Comparison of ENCODE assay signal across 19 cellular contexts in the genomic region with DNA sequence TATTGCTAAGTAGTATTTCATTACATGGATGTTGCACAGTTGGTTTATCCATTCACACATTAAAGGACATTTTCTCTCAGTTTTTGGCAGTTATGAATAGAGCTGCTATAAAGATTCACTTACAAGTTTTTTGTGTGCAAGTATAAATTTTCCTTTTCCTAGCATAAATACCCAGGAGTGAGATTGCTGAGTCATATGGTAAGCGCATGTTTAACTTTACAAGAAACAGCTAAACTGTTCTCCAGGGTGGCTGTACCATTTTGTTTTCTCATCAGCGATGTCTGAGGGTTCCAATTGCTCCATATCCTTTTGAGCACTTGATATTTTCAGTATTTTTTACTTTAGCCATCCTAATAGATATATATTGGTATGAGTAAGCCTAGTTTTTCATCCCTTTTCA. TPM values are rescaled to one million over a fixed set of nuclear protein-coding genes. Genes with fewer than 3 reads are reported as not detected.
DNase-seq lines count a peak whose midpoint lies in the region; ATAC-seq and TF ChIP-seq lines count a peak whose summit lies in the region.
"Had no signal": no experiment of that assay in that cellular context is flagged by ENCODE, and none has a peak within 500 bp of the region (broad histone marks: within the 10 kb centered on the region; RNA-seq: fewer than 3 reads in every experiment).

No MANE protein-coding gene starts in this region.

- no peak overlapping the region for H4K91ac ChIP-seq in mesenchymal stem cell (ENCODE audit: low read length)

- no peak overlapping the region for H2AFZ ChIP-seq in mesenchymal stem cell (ENCODE audit: low read depth, low read length)

- 75% methylated on average over 1 of the region's 2 CpGs for WGBS in mesenchymal stem cell
- WGBS in body of pancreas, 2 donors: 86 to 98% methylated on average over 2 of the region's 2 CpGs

- H2BK120ac ChIP-seq in mesenchymal stem cell (ENCODE audit: low read depth, low read length): no peak overlapping the region

- TF ChIP-seq POLR2A in body of pancreas (IDR thresholded peaks at IDR 0.05): no peak

- H3K4me2 ChIP-seq in mesenchymal stem cell (ENCODE audit: low read length, poor library complexity, severe bottlenecking): no peak overlapping the region
- H3K4me2 ChIP-seq: GM23338 had no signal

- no peak overlapping the region for H3K18ac ChIP-seq in mesenchymal stem cell (ENCODE audit: low read depth in 1 of 2, low read length in 2 of 2)

- H3K14ac ChIP-seq in mesenchymal stem cell (ENCODE audit: low read length in 2 of 2): no peak overlapping the region

- no peak overlapping the region for H2BK15ac ChIP-seq in mesenchymal stem cell (ENCODE audit: low read depth, poor library complexity, severe bottlenecking)

- H3K27me3 ChIP-seq in mesenchymal stem cell (ENCODE audit: control insufficient read depth in 1 of 2, insufficient read depth in 1 of 2, low read length in 2 of 2) (no peaks in the 10 kb centered on the region), body of pancreas (no peaks in the 10 kb centered on the region)
- H3K27me3 ChIP-seq: MG63 had no signal

- H2BK12ac ChIP-seq in mesenchymal stem cell (ENCODE audit: low read length in 2 of 2): no peak overlapping the region

- no peak overlapping the region for H2AK5ac ChIP-seq in mesenchymal stem cell (ENCODE audit: low read length, severe bottlenecking)

- no peak overlapping the region for H2BK5ac ChIP-seq in mesenchymal stem cell (ENCODE audit: low read depth, low read length, poor library complexity, severe bottlenecking)

- H3K23ac ChIP-seq in mesenchymal stem cell (ENCODE audit: low read length in 2 of 2): no peak overlapping the region

- no peak overlapping the region for H3K9ac ChIP-seq in mesenchymal stem cell (ENCODE audit: low read length)

- H3K36me3 ChIP-seq in mesenchymal stem cell (ENCODE audit: control insufficient read depth in 1 of 2, insufficient read depth in 2 of 2, low read depth in 1 of 2, low read length in 2 of 2) (no peaks in the 10 kb centered on the region), body of pancreas (replicated peaks in 1 of 2; ENCODE audit: insufficient read depth in 1 of 2, low read depth in 2 of 2) (no peaks in the 10 kb centered on the region)
- H3K36me3 ChIP-seq: MG63 had no signal

- no peak overlapping the region for H3K4ac ChIP-seq in mesenchymal stem cell (ENCODE audit: low read depth in 1 of 2, low read length in 2 of 2)

- H3K27ac ChIP-seq in mesenchymal stem cell (ENCODE audit: low read length, poor library complexity, severe bottlenecking) (no peak overlapping the region), body of pancreas (no peak overlapping the region)

- intact Hi-C loops in body of pancreas (cut with DNase I): no loop called here

- H3K4me1 ChIP-seq in mesenchymal stem cell (ENCODE audit: control insufficient read depth, insufficient read depth, low read depth, low read length) (no peaks in the 10 kb centered on the region), body of pancreas (no peaks in the 10 kb centered on the region)

- H3K4me3 ChIP-seq in choroid plexus epithelial cell (ENCODE audit: low read depth, low read length): no peak overlapping the region
- H3K4me3 ChIP-seq in mesenchymal stem cell (ENCODE audit: insufficient read depth in 1 of 2, low read depth in 1 of 2, low read length in 2 of 2): no peak overlapping the region
- no peak overlapping the region for H3K4me3 ChIP-seq in body of pancreas
- H3K4me3 ChIP-seq: GM23338, MG63 had no signal

- no peak overlapping the region for H4K8ac ChIP-seq in mesenchymal stem cell (ENCODE audit: low read length)

- no peaks in the 10 kb centered on the region for H3K79me1 ChIP-seq in mesenchymal stem cell (replicated peaks; ENCODE audit: low read length, poor library complexity, severe bottlenecking)

- TF ChIP-seq CTCF in choroid plexus epithelial cell (conservative IDR thresholded peaks at IDR 0.05; ENCODE audit: low read depth, low read length): no peak
- no peak for TF ChIP-seq CTCF in body of pancreas (IDR thresholded peaks at IDR 0.05)

- H3K9me3 ChIP-seq in mesenchymal stem cell (ENCODE audit: control insufficient read depth, low read length) (no peaks in the 10 kb centered on the region), body of pancreas (no peaks in the 10 kb centered on the region)
- H3K9me3 ChIP-seq: MG63 had no signal

- DNase-seq in EH (ENCODE audit: low read depth) (peak; percentile 59), M059J (ENCODE audit: low read depth) (peak; percentile 40), choroid plexus epithelial cell (ENCODE audit: low read depth) (peak; percentile 51), mesenchymal stem cell (peak; percentile 58), A172 (ENCODE audit: low spot score) (no peak), body of pancreas (no peak), DMS153 treated with DMSO at 0.1 percent for 48 hours (lab: John Stamatoyannopoulos, UW; ENCODE audit: unreplicated experiment) (no peak)
- DNase-seq: DMS79, HCEC 1CT, Kasumi-1, MG63, NCI-H1048, NCI-H1417 treated with DMSO at 0.1 percent for 48 hours, NCI-H187, NCI-H446 treated with DMSO at 0.1 percent for 48 hours, NCI-H526 treated with DMSO at 0.1 percent for 48 hours, Right ventricle myocardium superior had no signal

- ATAC-seq in body of pancreas: no peak
- ATAC-seq in HG02981 (IDR thresholded peaks at IDR 0.05; ENCODE audit: unreplicated experiment): no peak
- ATAC-seq: GM23338 had no signal

RNA-seq across cellular contexts. Expression of gene ABCA1, which starts 16.4 kb away (rescaled TPM):
- 5.2 and 7.7 TPM in 2 replicates for total RNA-seq in M059J (2014; rRNA removed; shearing (Covaris generic))
- 27.2 TPM for polyA plus RNA-seq in mesenchymal stem cell (2013, experiment 1 of 2)
- polyA plus RNA-seq in mesenchymal stem cell (2013, experiment 2 of 2): 25.4 TPM
- total RNA-seq in A172 (2014; rRNA removed; shearing (Covaris generic)): 66.6 and 72.6 TPM in 2 replicates
- 10 to 100 TPM; 18.1 to 18.9 TPM for total RNA-seq in body of pancreas

Comparison
In these comparisons a context has a peak if more than half of its experiments do, and no peak if none do; other contexts are left out.
1. DNase-seq: peak in EH (single experiment), M059J (single experiment), choroid plexus epithelial cell (single experiment) and mesenchymal stem cell (single experiment); none in A172 (single experiment), body of pancreas (0 of 4) and DMS153 treated with DMSO at 0.1 percent for 48 hours (single experiment).